Comparison of ENCODE assay signal across 9 cellular contexts in the genomic region with DNA sequence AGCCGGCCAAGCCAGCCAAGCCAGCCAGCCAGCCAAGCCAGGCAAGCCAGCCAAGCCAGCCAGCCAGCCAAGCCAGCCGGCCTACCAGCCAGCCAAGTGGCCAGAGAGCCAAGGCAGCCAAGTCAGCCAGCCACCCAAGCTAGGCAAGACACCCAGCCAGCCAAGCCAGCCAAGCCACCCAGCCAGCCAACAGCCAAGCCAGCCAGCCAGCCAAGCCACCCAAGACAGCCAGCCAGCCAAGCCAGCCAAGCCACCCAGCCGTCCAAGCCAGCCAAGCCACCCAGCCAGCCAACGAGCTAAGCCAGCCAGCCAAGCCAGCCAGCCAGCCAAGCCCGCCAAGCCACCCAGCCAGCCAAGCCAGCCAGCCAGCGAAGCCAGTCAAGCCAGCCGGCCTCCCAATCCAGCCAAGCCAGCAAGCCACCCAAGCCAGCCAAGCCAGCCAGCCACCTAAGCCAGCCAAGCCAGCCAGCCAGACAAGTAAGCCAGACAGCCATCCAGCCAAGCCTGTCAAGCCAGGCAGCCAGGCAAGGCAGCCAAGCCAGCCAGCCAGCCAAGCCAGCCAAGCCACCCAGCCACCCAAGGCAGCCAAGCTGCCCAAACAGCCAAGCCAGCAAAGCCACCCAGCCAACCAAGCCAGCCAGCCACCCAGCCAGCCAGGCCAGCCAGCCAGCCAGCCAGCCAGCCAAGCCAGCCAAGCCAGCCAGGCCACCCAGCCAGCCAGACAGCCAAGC.
DNase-seq lines count a peak whose midpoint lies in the region; ATAC-seq and TF ChIP-seq lines count a peak whose summit lies in the region.
"Had no signal": no experiment of that assay in that cellular context is flagged by ENCODE, and none has a peak within 500 bp of the region (broad histone marks: within the 10 kb centered on the region; RNA-seq: fewer than 3 reads in every experiment).

No MANE protein-coding gene starts in this region.

- no peak for ATAC-seq in HG03342 (IDR thresholded peaks at IDR 0.05; ENCODE audit: unreplicated experiment)

- DNase-seq in GM10266 (ENCODE audit: extremely low spot score) (peak; percentile 85), glomerular visceral epithelial cell (ENCODE audit: extremely low spot score) (peak; percentile 49), putamen (ENCODE audit: low spot score) (peak; percentile 59), NCI-H1436 (lab: John Stamatoyannopoulos, UW) (no peak), hypothalamus (lab: John Stamatoyannopoulos, UW) (no peak), HCEC 1CT (no peak)
- peak; percentile 26 for DNase-seq in activated CD4-positive, alpha-beta T cell treated with anti-CD3 and anti-CD28 coated beads for 1 hour
- DNase-seq: caudate nucleus had no signal

- TF ChIP-seq CTCF in GM10266 (IDR thresholded peaks at IDR 0.05; ENCODE audit: control insufficient read depth, insufficient read depth, low read depth, missing control alignments) = no peak

Comparison
In these comparisons a context has a peak if more than half of its experiments do, and no peak if none do; other contexts are left out.
1. DNase-seq: peak in GM10266 (single experiment), activated CD4-positive, alpha-beta T cell treated with anti-CD3 and anti-CD28 coated beads for 1 hour (single experiment), glomerular visceral epithelial cell (single experiment) and putamen (single experiment); none in NCI-H1436 (single experiment), hypothalamus (0 of 51) and HCEC 1CT (single experiment).